ENCODE assay signal across 10 cellular contexts in genomic region chr9:134662143-134662876, GRCh38. TPM values are rescaled to one million over a fixed set of nuclear protein-coding genes. Genes with fewer than 3 reads are reported as not detected.
DNase-seq lines count a peak whose midpoint lies in the region; ATAC-seq, FAIRE-seq and TF ChIP-seq lines count a peak whose summit lies in the region.
"Had no signal": no experiment of that assay in that cellular context is flagged by ENCODE, and none has a peak within 500 bp of the region (broad histone marks: within the 10 kb centered on the region; RNA-seq: fewer than 3 reads in every experiment).

No MANE protein-coding gene starts in this region.

- no peak for TF ChIP-seq POLR2A in heart left ventricle (IDR thresholded peaks at IDR 0.05)
- no peak for TF ChIP-seq POLR2A in GM12891 (IDR thresholded peaks at IDR 0.05; ENCODE audit: low read depth, low read length)

- WGBS in heart left ventricle, 4 donors, result 41 to 49% (median 43%) methylated on average over 17 of the region's 17 CpGs

- peaks cover 0 to 8% (median 0%) of the 10 kb centered on the region in 12 donors for H3K9me3 ChIP-seq in heart left ventricle

- no peak for FAIRE-seq in GM12891 (lab: Jason Lieb, UNC)

- no peaks in the 10 kb centered on the region for H3K27me3 ChIP-seq in heart left ventricle

- peaks cover 0 to 52% (median 28%) of the 10 kb centered on the region in 12 donors for H3K4me1 ChIP-seq in heart left ventricle

- no peak for TF ChIP-seq CTCF in WI38 (IDR thresholded peaks at IDR 0.05; ENCODE audit: low read depth, low read length)
- no peak for TF ChIP-seq CTCF in heart left ventricle (IDR thresholded peaks at IDR 0.05)

- ATAC-seq in heart left ventricle (peak; percentile 92 to 95 (median 92)), sciatic nerve (peak; percentile 84), GM18498 (IDR thresholded peaks at IDR 0.05; ENCODE audit: unreplicated experiment) (no peak), HG03521 (IDR thresholded peaks at IDR 0.05; ENCODE audit: unreplicated experiment) (no peak)

- H3K4me3 ChIP-seq in WI38 (ENCODE audit: low read depth, low read length), result peak overlapping the region; percentile 6; the same call in 1 of the 2 replicates
- no peak overlapping the region for H3K4me3 ChIP-seq in heart left ventricle

- no peaks in the 10 kb centered on the region for H3K36me3 ChIP-seq in heart left ventricle
- H3K36me3 ChIP-seq: WERI-Rb-1 had no signal

- DNase-seq in Daoy (ENCODE audit: low read depth), result peak; percentile 85
- DNase-seq in heart left ventricle, result peak; percentile 65 to 84 (median 72)
- DNase-seq in sciatic nerve (ENCODE audit: low spot score), result peak; percentile 87
- no peak for DNase-seq in GM12891 (ENCODE audit: insufficient read length, low spot score)
- DNase-seq in stimulated activated CD4-positive, alpha-beta T cell treated with anti-CD3 and anti-CD28 coated beads, Interleukin-15, amount 100 ng/mL, for 24 hours, result no peak
- DNase-seq: DMS79 treated with DMSO at 0.1 percent for 48 hours, WERI-Rb-1 had no signal

- intact Hi-C loops in heart left ventricle (cut with DNase I) (no loop called here), sciatic nerve (cut with DNase I) (no loop called here)

- peak overlapping the region; percentile 56 to 90 (median 74) for H3K27ac ChIP-seq in heart left ventricle
- H3K27ac ChIP-seq: WERI-Rb-1 had no signal

TF ChIP-seq in GM12891, 5 proteins besides CTCF, POLR2A, EP300 and RAD21:
- TF ChIP-seq PAX5 (IDR thresholded peaks at IDR 0.05; ENCODE audit: insufficient read depth, low read length, severe bottlenecking) (no peak), POLR2AphosphoS5 (IDR thresholded peaks at IDR 0.05; ENCODE audit: low read depth, low read length) (no peak), SPI1 (IDR thresholded peaks at IDR 0.05; ENCODE audit: low read depth, low read length) (no peak), TAF1 (IDR thresholded peaks at IDR 0.05; ENCODE audit: low read depth, low read length) (no peak), POU2F2 (IDR thresholded peaks at IDR 0.05; ENCODE audit: low read depth, low read length) (no peak)

RNA-seq across cellular contexts. Expression of gene COL5A1, which starts 20.7 kb away (rescaled TPM):
- total RNA-seq in Daoy (2014; rRNA removed; shearing (Covaris generic)), result 131 and 135 TPM in 2 replicates
- total RNA-seq in heart left ventricle, result 10 to 100 TPM in 7 of 9 donors, 1 to 10 TPM in 2; 7.6 to 91.3 (median 13.4) TPM
- polyA plus RNA-seq in heart left ventricle, result 10 to 100 TPM in 1 of 2 donors, 1 to 10 TPM in 1; 8.5 to 18.9 TPM
- 79.4 TPM for total RNA-seq in sciatic nerve
- 0.81 TPM for polyA plus RNA-seq in GM12891 (2012; ENCODE audit: low read depth, missing spikeins)

Comparison
In these comparisons a context has a peak if more than half of its experiments do, and no peak if none do; other contexts are left out.
1. DNase-seq: peak in Daoy (single experiment), heart left ventricle (5 of 5) and sciatic nerve (single experiment); none in GM12891 (single experiment) and stimulated activated CD4-positive, alpha-beta T cell treated with anti-CD3 and anti-CD28 coated beads, Interleukin-15, amount 100 ng/mL, for 24 hours (single experiment).
2. ATAC-seq: peak in heart left ventricle (4 of 4) and sciatic nerve (single experiment); none in GM18498 (single experiment) and HG03521 (single experiment).